8 cellular contexts compared by ENCODE assay signal in genomic region chr4:155758500-155759371, GRCh38. TPM values are rescaled to one million over a fixed set of nuclear protein-coding genes. Genes with fewer than 3 reads are reported as not detected.
DNase-seq lines count a peak whose midpoint lies in the region; ATAC-seq, FAIRE-seq and TF ChIP-seq lines count a peak whose summit lies in the region.

GUCY1B1 (plus strand) TSS chr4:155759021; CDS start chr4:155759141, 120 bp downstream.

- no peak for TF ChIP-seq CTCF in omental fat pad (IDR thresholded peaks at IDR 0.05)
- TF ChIP-seq CTCF in testis (IDR thresholded peaks at IDR 0.05), result peak; percentile 16 to 22 (median 19)

- no peak within 1 kb of the TSS for H3K27ac Mint-ChIP-seq in activated naive CD8-positive, alpha-beta T cell treated with anti-CD3 and anti-CD28 coated beads, Interleukin-2, amount 10 ng/mL, durations not matched to agents 7 days and 5 days

- peaks cover 5% of the 10 kb centered on the region for H3K4me1 Mint-ChIP-seq in activated naive CD8-positive, alpha-beta T cell treated with anti-CD3 and anti-CD28 coated beads, Interleukin-2, amount 10 ng/mL, durations not matched to agents 7 days and 5 days

- peak within 1 kb of the TSS; percentile 59 to 77 (median 69) for H3K9ac ChIP-seq in BLaER1 treated with 17β-estradiol and CSF1 and Interleukin-3, amounts not matched to agents 10 nM and 100 nM

- no peaks in the 10 kb centered on the region for H3K36me3 ChIP-seq in BLaER1 treated with 17β-estradiol and CSF1 and Interleukin-3, amounts not matched to agents 10 nM and 100 nM
- no peaks in the 10 kb centered on the region for H3K36me3 ChIP-seq in testis (ENCODE audit: low read depth, missing control alignments)

- peak within 1 kb of the TSS in 8 of 11 experiments; percentile 3 to 52 (median 36); a peak in 9 of 22 replicates for H3K27ac ChIP-seq in BLaER1 treated with 17β-estradiol and CSF1 and Interleukin-3, amounts not matched to agents 10 nM and 100 nM
- H3K27ac ChIP-seq in testis, result peak within 1 kb of the TSS; percentile 36 to 67

- peaks cover 0 to 17% (median 6%) of the 10 kb centered on the region in 10 experiments; a peak in 9 of 20 replicates for H3K4me1 ChIP-seq in BLaER1 treated with 17β-estradiol and CSF1 and Interleukin-3, amounts not matched to agents 10 nM and 100 nM
- peaks cover 4% of the 10 kb centered on the region for H3K4me1 ChIP-seq in testis

- H4K20me1 ChIP-seq in BLaER1 treated with 17β-estradiol and CSF1 and Interleukin-3, amounts not matched to agents 10 nM and 100 nM, result no peaks in the 10 kb centered on the region

- 25 to 37% methylated on average over 8 to 18 of the region's 51 CpGs for WGBS in testis, 2 donors

- H3K9me3 ChIP-seq in BLaER1 treated with 17β-estradiol and CSF1 and Interleukin-3, amounts not matched to agents 10 nM and 100 nM (replicated peaks in 1 of 11), result no peaks in the 10 kb centered on the region
- H3K9me3 ChIP-seq in testis, result no peaks in the 10 kb centered on the region

- H3K4me2 ChIP-seq in BLaER1 treated with 17β-estradiol and CSF1 and Interleukin-3, amounts not matched to agents 10 nM and 100 nM, result peak within 1 kb of the TSS; percentile 95 to 100 (median 99)

- peak within 1 kb of the TSS; percentile 60 to 78 (median 69) for H3K4me3 ChIP-seq in BLaER1 treated with 17β-estradiol and CSF1 and Interleukin-3, amounts not matched to agents 10 nM and 100 nM
- H3K4me3 ChIP-seq in testis, result peak within 1 kb of the TSS; percentile 62 to 72

- peak; percentile 92 for FAIRE-seq in GM19239 (lab: Jason Lieb, UNC)

- intact Hi-C loops in head of caudate nucleus (cut with DNase I), result no loop called here
- intact Hi-C loops in testis (cut with DNase I; ENCODE audit: low total_unique reads), result no loop called here

- H3K27me3 ChIP-seq in BLaER1 treated with 17β-estradiol and CSF1 and Interleukin-3, amounts not matched to agents 10 nM and 100 nM, result peaks cover 16 to 29% (median 26%) of the 10 kb centered on the region in 11 experiments
- no peaks in the 10 kb centered on the region for H3K27me3 ChIP-seq in testis

- ATAC-seq in HG03439 (IDR thresholded peaks at IDR 0.05; ENCODE audit: unreplicated experiment) (peak; percentile 98), SK-N-SH treated with all-trans-retinoic acid at 6 μM for 48 hours (peak; percentile 99), omental fat pad (ENCODE audit: low FRiP score) (peak; percentile 99)
- ATAC-seq in activated naive CD8-positive, alpha-beta T cell treated with anti-CD3 and anti-CD28 coated beads, Interleukin-2, amount 10 ng/mL, durations not matched to agents 7 days and 5 days (ENCODE audit: low read depth), result peak; percentile 98

- TF ChIP-seq POLR2A in testis (IDR thresholded peaks at IDR 0.05), result no peak

- peaks cover 37% of the 10 kb centered on the region for H3K27me3 Mint-ChIP-seq in activated naive CD8-positive, alpha-beta T cell treated with anti-CD3 and anti-CD28 coated beads, Interleukin-2, amount 10 ng/mL, durations not matched to agents 7 days and 5 days

- POLR2A ChIA-PET in activated naive CD8-positive, alpha-beta T cell treated with anti-CD3 and anti-CD28 coated beads, Interleukin-2, amount 10 ng/mL, durations not matched to agents 7 days and 5 days (lab: Charles Lee), result no interaction called here

- peak within 1 kb of the TSS; percentile 40 for H3K4me3 Mint-ChIP-seq in activated naive CD8-positive, alpha-beta T cell treated with anti-CD3 and anti-CD28 coated beads, Interleukin-2, amount 10 ng/mL, durations not matched to agents 7 days and 5 days

- no peaks in the 10 kb centered on the region for H3K36me3 Mint-ChIP-seq in activated naive CD8-positive, alpha-beta T cell treated with anti-CD3 and anti-CD28 coated beads, Interleukin-2, amount 10 ng/mL, durations not matched to agents 7 days and 5 days

- DNase-seq in GM19239 (ENCODE audit: insufficient read length, low spot score) (peak; percentile 77), head of caudate nucleus (peak; percentile 93 to 99 (median 99)), omental fat pad (ENCODE audit: low spot score) (peak; percentile 64), testis (peak; percentile 95)
- DNase-seq in activated naive CD8-positive, alpha-beta T cell treated with anti-CD3 and anti-CD28 coated beads, Interleukin-2, amount 10 ng/mL, durations not matched to agents 7 days and 5 days, result peak; percentile 70

- H3K9me3 Mint-ChIP-seq in activated naive CD8-positive, alpha-beta T cell treated with anti-CD3 and anti-CD28 coated beads, Interleukin-2, amount 10 ng/mL, durations not matched to agents 7 days and 5 days, result no peaks in the 10 kb centered on the region

TF ChIP-seq in SK-N-SH treated with all-trans-retinoic acid at 6 μM for 48 hours, 23 proteins besides CTCF, POLR2A, EP300 and RAD21:
- TF ChIP-seq ZFP3 (CRISPR knock-in tag; IDR thresholded peaks at IDR 0.05) (0 out of 2 replicates have a peak, but pooled peaks have one; percentile 22), RARB (CRISPR knock-in tag; IDR thresholded peaks at IDR 0.05) (no peak), POU6F1 (CRISPR knock-in tag; IDR thresholded peaks at IDR 0.05; ENCODE audit: borderline replicate concordance, low read depth) (no peak)

RNA-seq across cellular contexts. Expression of gene GUCY1B1, which starts in this region (rescaled TPM):
- not detected for total RNA-seq in activated naive CD8-positive, alpha-beta T cell treated with anti-CD3 and anti-CD28 coated beads, Interleukin-2, amount 10 ng/mL, durations not matched to agents 7 days and 5 days
- total RNA-seq in omental fat pad (10 to 100 TPM in 1 of 4 donors, 1 to 10 TPM in 3; 5.8 to 35.5 (median 8.3) TPM), testis (1 to 10 TPM; 4.3 to 7.6 TPM)
- 4.7 TPM for polyA plus RNA-seq in testis (ENCODE audit: insufficient read depth, low read depth, low replicate concordance)

Comparison
In these comparisons a context has a peak if more than half of its experiments do, and no peak if none do; other contexts are left out.
1. Peak in every context shown above with its lines: DNase-seq, ATAC-seq, H3K4me3 ChIP-seq and H3K27ac ChIP-seq.
2. RNA of gene GUCY1B1 (total RNA-seq): 5.8 to 35.5 TPM in omental fat pad and 4.3 to 7.6 TPM in testis; not detected in activated naive CD8-positive, alpha-beta T cell treated with anti-CD3 and anti-CD28 coated beads, Interleukin-2, amount 10 ng/mL, durations not matched to agents 7 days and 5 days; every median in the first group is over 4 times any median in the second.
3. Peak in DNase-seq and ATAC-seq in activated naive CD8-positive, alpha-beta T cell treated with anti-CD3 and anti-CD28 coated beads, Interleukin-2, amount 10 ng/mL, durations not matched to agents 7 days and 5 days; RNA of the gene not detected or under 1 TPM.
4. CTCF ChIP-seq: peak in testis (3 of 3); none in omental fat pad (0 of 3).